Comparison of ENCODE assay signal across 8 cellular contexts in genomic region chrX:151359931-151360871, GRCh38. TPM values are rescaled to one million over a fixed set of nuclear protein-coding genes. Genes with fewer than 3 reads are reported as not detected.
DNase-seq lines count a peak whose midpoint lies in the region; ATAC-seq, FAIRE-seq and TF ChIP-seq lines count a peak whose summit lies in the region.

No MANE protein-coding gene starts in this region.

- H3K4me3 ChIP-seq in CD4-positive, alpha-beta memory T cell (ENCODE audit: low read length in 2 of 2), result peak overlapping the region in 1 of 2 donors; percentile 24
- H3K4me3 ChIP-seq in HUES64 (ENCODE audit: low read length) (peak overlapping the region; percentile 48), WI38 (ENCODE audit: low read depth, low read length) (no peak overlapping the region), colonic mucosa (no peak overlapping the region), thoracic aorta (no peak overlapping the region)

- no peak overlapping the region for H3K27ac ChIP-seq in CD4-positive, alpha-beta memory T cell (ENCODE audit: low read depth, low read length)
- no peak overlapping the region for H3K27ac ChIP-seq in HUES64 (ENCODE audit: low read depth, low read length)
- H3K27ac ChIP-seq in colonic mucosa, result no peak overlapping the region
- H3K27ac ChIP-seq in thoracic aorta, result no peak overlapping the region

- H3K4me3 Mint-ChIP-seq in CD4-positive, alpha-beta memory T cell, result peak overlapping the region; percentile 25 to 73 (median 68)

- peak in 4 of 5 donors; percentile 15 to 29 (median 24) for DNase-seq in CD4-positive, alpha-beta memory T cell
- DNase-seq in GM19239 (ENCODE audit: insufficient read length, low spot score), result peak; percentile 5
- DNase-seq in colonic mucosa, result peak; percentile 23
- peak; percentile 7 to 26 for DNase-seq in lung microvascular endothelial cell (ENCODE audit: low read depth in 2 of 2)
- DNase-seq in thoracic aorta (ENCODE audit: low spot score), result no peak

- CTCF ChIA-PET in CD4-positive, alpha-beta memory T cell (lab: Charles Lee; ENCODE audit: partially characterized antibody), result interaction anchor here (0.6 to 1.6 kb wide), 14 partner anchors 12 to 209 kb away, joined by 3 to 7 read pairs (median 3); partner anchors contain the start of gene VMA21

- no peaks in the 10 kb centered on the region for H3K9me3 Mint-ChIP-seq in CD4-positive, alpha-beta memory T cell

- peak; percentile 61 for TF ChIP-seq CTCF in WI38 (IDR thresholded peaks at IDR 0.05; ENCODE audit: low read depth, low read length)
- peak; percentile 39 for TF ChIP-seq CTCF in colonic mucosa (IDR thresholded peaks at IDR 0.05)
- peak; percentile 15 for TF ChIP-seq CTCF in thoracic aorta (IDR thresholded peaks at IDR 0.05)

- H3K4me1 ChIP-seq in CD4-positive, alpha-beta memory T cell (ENCODE audit: insufficient read depth, low read length), result peaks cover 3% of the 10 kb centered on the region
- H3K4me1 ChIP-seq in HUES64 (ENCODE audit: insufficient read depth, low read length) (0 out of 2 replicates have a peak, but pooled peaks cover 5% of the 10 kb centered on the region), colonic mucosa (no peaks in the 10 kb centered on the region), thoracic aorta (ENCODE audit: control insufficient read depth in 1 of 2, low read depth in 2 of 2) (no peaks in the 10 kb centered on the region)

- no peak overlapping the region for H3K9ac ChIP-seq in HUES64 (ENCODE audit: low read depth, low read length)
- H3K9ac ChIP-seq in colonic mucosa (ENCODE audit: low read depth in 2 of 2, low read length in 2 of 2), result no peak overlapping the region

- ATAC-seq in thoracic aorta (ENCODE audit: insufficient number of reproducible peaks, low FRiP score, low read depth), result no peak
- no peak for ATAC-seq in GM21447 (IDR thresholded peaks at IDR 0.05; ENCODE audit: unreplicated experiment)

- FAIRE-seq in GM19239 (lab: Jason Lieb, UNC), result peak; percentile 74

- no peaks in the 10 kb centered on the region for H3K36me3 ChIP-seq in CD4-positive, alpha-beta memory T cell (ENCODE audit: insufficient read depth, low read length)
- no peaks in the 10 kb centered on the region for H3K36me3 ChIP-seq in HUES64 (ENCODE audit: insufficient read depth, low read length)
- no peaks in the 10 kb centered on the region for H3K36me3 ChIP-seq in colonic mucosa
- H3K36me3 ChIP-seq in thoracic aorta, result no peaks in the 10 kb centered on the region

- H3K27me3 Mint-ChIP-seq in CD4-positive, alpha-beta memory T cell, result peaks cover 0 to 14% of the 10 kb centered on the region in 2 donors

- no peaks in the 10 kb centered on the region for H3K9me3 ChIP-seq in CD4-positive, alpha-beta memory T cell (ENCODE audit: control insufficient read depth in 1 of 2, low read length in 2 of 2)
- no peaks in the 10 kb centered on the region for H3K9me3 ChIP-seq in HUES64 (ENCODE audit: insufficient read depth, low read depth, low read length)
- no peaks in the 10 kb centered on the region for H3K9me3 ChIP-seq in colonic mucosa
- H3K9me3 ChIP-seq in thoracic aorta, result no peaks in the 10 kb centered on the region

- H3K36me3 Mint-ChIP-seq in CD4-positive, alpha-beta memory T cell, result no peaks in the 10 kb centered on the region

- intact Hi-C loops in CD4-positive, alpha-beta memory T cell (cut with micrococcal nuclease), result loop anchor here (1.0 kb wide), 1 partner anchor 209 kb away; no protein-coding TSS in a partner anchor
- intact Hi-C loops in colonic mucosa (cut with DNase I), result loop anchor here (10.0 kb wide), 1 partner anchor 205 kb away; no protein-coding TSS in a partner anchor

- H3K4me1 Mint-ChIP-seq in CD4-positive, alpha-beta memory T cell, result peaks cover 0 to 6% (median 0%) of the 10 kb centered on the region in 4 donors

- POLR2A ChIA-PET in CD4-positive, alpha-beta memory T cell (lab: Charles Lee; ENCODE audit: partially characterized antibody), result interaction anchor here (1.1 kb wide), 1 partner anchor 37 kb away, joined by 5 read pairs; the partner anchor contains the start of gene VMA21

- H3K27me3 ChIP-seq in CD4-positive, alpha-beta memory T cell (ENCODE audit: insufficient read depth, low read length), result no peaks in the 10 kb centered on the region
- H3K27me3 ChIP-seq in HUES64 (ENCODE audit: insufficient read depth, low read length) (peaks cover 8% of the 10 kb centered on the region; the same call in 1 of the 2 replicates), colonic mucosa (no peaks in the 10 kb centered on the region), thoracic aorta (replicated peaks; ENCODE audit: insufficient read depth) (no peaks in the 10 kb centered on the region)

- H3K27ac Mint-ChIP-seq in CD4-positive, alpha-beta memory T cell, result peak overlapping the region in 2 of 7 donors; percentile 9 to 45

- 8% methylated on average over 25 of the region's 25 CpGs for WGBS in HUES64

RNA-seq across cellular contexts. Expression of gene VMA21, which starts 36.8 kb away (rescaled TPM):
- 10 to 100 TPM; 28.6 to 29.9 TPM for total RNA-seq in CD4-positive, alpha-beta memory T cell
- 10 to 100 TPM; 40.1 to 47.2 TPM for polyA plus RNA-seq in CD4-positive, alpha-beta memory T cell
- 27.1 TPM for polyA plus RNA-seq in HUES64 (2013, experiment 1 of 2)
- polyA plus RNA-seq in HUES64 (2013, experiment 2 of 2), result 28.7 TPM
- total RNA-seq in colonic mucosa (10 to 100 TPM; 15.1 to 20.6 TPM), lung microvascular endothelial cell (38.4 and 48.0 TPM in 2 replicates), thoracic aorta (10 to 100 TPM; 22.2 to 39.3 TPM)
